In genomic region chr11:119666463-119667131, GRCh38 we compare ENCODE assay signal across 1 cellular context.
TF ChIP-seq lines count a peak whose summit lies in the region.

No MANE protein-coding gene starts in this region.

TF ChIP-seq in HEK293, 187 proteins besides CTCF, POLR2A, EP300 and RAD21 (continued from another document):
- TF ChIP-seq ZNF518A (tag by site-specific recombination; conservative IDR thresholded peaks at IDR 0.05; ENCODE audit: low read depth) (no peak), ZNF354C (tag by site-specific recombination; IDR thresholded peaks at IDR 0.05; ENCODE audit: borderline replicate concordance, low read depth) (no peak), MYNN (tag by site-specific recombination; IDR thresholded peaks at IDR 0.05; ENCODE audit: borderline replicate concordance) (no peak), ZNF202 (tag by site-specific recombination; IDR thresholded peaks at IDR 0.05; ENCODE audit: borderline replicate concordance) (no peak), ZFP41 (tag by site-specific recombination; IDR thresholded peaks at IDR 0.05; ENCODE audit: borderline replicate concordance) (no peak), ZEB2 (tag by site-specific recombination; IDR thresholded peaks at IDR 0.05) (no peak), ZNF510 (tag by site-specific recombination; IDR thresholded peaks at IDR 0.05; ENCODE audit: insufficient replicate concordance) (no peak), BCL11B (tag by site-specific recombination; IDR thresholded peaks at IDR 0.05; ENCODE audit: low read depth) (no peak), ZNF664 (tag by site-specific recombination; IDR thresholded peaks at IDR 0.05) (no peak)
- TF ChIP-seq, protein P1, sequence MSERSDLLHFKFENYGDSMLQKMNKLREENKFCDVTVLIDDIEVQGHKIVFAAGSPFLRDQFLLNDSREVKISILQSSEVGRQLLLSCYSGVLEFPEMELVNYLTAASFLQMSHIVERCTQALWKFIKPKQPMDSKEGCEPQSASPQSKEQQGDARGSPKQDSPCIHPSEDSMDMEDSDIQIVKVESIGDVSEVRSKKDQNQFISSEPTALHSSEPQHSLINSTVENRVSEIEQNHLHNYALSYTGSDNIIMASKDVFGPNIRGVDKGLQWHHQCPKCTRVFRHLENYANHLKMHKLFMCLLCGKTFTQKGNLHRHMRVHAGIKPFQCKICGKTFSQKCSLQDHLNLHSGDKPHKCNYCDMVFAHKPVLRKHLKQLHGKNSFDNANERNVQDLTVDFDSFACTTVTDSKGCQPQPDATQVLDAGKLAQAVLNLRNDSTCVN (tag by site-specific recombination; optimal IDR thresholded peaks at IDR 0.05) = no peak
TF ChIP-seq in HEK293: peak in this region for 5.
